ENCODE assay signal across 1 cellular context in the genomic region with DNA sequence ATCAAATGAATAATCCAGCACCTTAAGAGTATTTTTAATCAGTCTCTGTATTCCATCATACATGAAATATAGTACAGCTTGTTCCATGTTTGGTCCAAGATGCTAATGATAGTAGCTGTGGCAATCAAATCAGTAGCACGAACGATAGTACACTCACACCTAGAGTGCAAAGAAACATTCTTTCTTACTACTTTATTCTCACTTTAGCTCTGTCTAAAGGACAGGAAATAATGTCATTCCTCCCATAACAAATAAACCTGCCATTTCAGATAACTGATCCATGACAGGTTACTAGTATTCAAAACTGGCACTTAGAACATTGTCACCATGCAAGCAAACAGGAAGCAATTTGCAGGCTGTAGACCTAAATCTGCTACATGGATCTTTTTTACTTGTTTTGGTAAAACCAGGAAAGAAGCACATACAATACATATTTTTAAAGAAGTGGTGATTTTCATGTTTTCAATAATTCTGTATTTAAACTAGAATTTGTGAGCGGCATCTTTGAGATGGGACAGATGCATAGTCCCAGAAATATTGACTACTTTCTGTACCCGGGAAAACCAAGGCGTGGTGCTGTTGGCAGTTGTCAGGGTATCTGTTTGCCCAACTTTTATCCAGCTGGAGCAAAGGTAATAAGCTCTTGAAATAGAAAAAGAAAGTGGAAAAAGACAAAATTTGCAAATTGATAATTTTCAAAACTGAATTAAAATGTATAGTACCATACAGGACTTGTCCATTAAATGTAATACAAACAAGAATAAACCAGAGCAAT.
TF ChIP-seq lines count a peak whose summit lies in the region.

No MANE protein-coding gene starts in this region.

TF ChIP-seq in HepG2, 621 proteins besides CTCF, POLR2A, EP300 and RAD21 (continued from another document):
- TF ChIP-seq, protein P1, sequence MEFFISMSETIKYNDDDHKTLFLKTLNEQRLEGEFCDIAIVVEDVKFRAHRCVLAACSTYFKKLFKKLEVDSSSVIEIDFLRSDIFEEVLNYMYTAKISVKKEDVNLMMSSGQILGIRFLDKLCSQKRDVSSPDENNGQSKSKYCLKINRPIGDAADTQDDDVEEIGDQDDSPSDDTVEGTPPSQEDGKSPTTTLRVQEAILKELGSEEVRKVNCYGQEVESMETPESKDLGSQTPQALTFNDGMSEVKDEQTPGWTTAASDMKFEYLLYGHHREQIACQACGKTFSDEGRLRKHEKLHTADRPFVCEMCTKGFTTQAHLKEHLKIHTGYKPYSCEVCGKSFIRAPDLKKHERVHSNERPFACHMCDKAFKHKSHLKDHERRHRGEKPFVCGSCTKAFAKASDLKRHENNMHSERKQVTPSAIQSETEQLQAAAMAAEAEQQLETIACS (CRISPR knock-in tag; IDR thresholded peaks at IDR 0.05) = no peak
- TF ChIP-seq NRL (CRISPR knock-in tag; IDR thresholded peaks at IDR 0.05; ENCODE audit: borderline replicate concordance) = no peak
- no peak for TF ChIP-seq ZNF878 (CRISPR knock-in tag; IDR thresholded peaks at IDR 0.05)
- no peak for TF ChIP-seq SRSF9 (IDR thresholded peaks at IDR 0.05; ENCODE audit: borderline replicate concordance, insufficient read depth, low read depth, low read length, poor library complexity, severe bottlenecking)
- no peak for TF ChIP-seq SMYD3 (CRISPR knock-in tag; IDR thresholded peaks at IDR 0.05)
- TF ChIP-seq PHF8 (CRISPR knock-in tag; IDR thresholded peaks at IDR 0.05) = no peak
- TF ChIP-seq ZNF589 (CRISPR knock-in tag; conservative IDR thresholded peaks at IDR 0.05) = no peak
- TF ChIP-seq ATRX (CRISPR knock-in tag; IDR thresholded peaks at IDR 0.05; ENCODE audit: borderline replicate concordance) = no peak
- TF ChIP-seq ZNF335 (CRISPR knock-in tag; IDR thresholded peaks at IDR 0.05) = no peak
- no peak for TF ChIP-seq NR3C1 (CRISPR knock-in tag; IDR thresholded peaks at IDR 0.05)
- TF ChIP-seq ZNF12 (CRISPR knock-in tag; IDR thresholded peaks at IDR 0.05) = no peak
- no peak for TF ChIP-seq NFYB (CRISPR knock-in tag; IDR thresholded peaks at IDR 0.05)
- no peak for TF ChIP-seq KAT7 (CRISPR knock-in tag; IDR thresholded peaks at IDR 0.05; ENCODE audit: borderline replicate concordance)
- no peak for TF ChIP-seq ZNF703 (CRISPR knock-in tag; IDR thresholded peaks at IDR 0.05; ENCODE audit: borderline replicate concordance)
